ENCODE assay signal across 10 cellular contexts in the genomic region with DNA sequence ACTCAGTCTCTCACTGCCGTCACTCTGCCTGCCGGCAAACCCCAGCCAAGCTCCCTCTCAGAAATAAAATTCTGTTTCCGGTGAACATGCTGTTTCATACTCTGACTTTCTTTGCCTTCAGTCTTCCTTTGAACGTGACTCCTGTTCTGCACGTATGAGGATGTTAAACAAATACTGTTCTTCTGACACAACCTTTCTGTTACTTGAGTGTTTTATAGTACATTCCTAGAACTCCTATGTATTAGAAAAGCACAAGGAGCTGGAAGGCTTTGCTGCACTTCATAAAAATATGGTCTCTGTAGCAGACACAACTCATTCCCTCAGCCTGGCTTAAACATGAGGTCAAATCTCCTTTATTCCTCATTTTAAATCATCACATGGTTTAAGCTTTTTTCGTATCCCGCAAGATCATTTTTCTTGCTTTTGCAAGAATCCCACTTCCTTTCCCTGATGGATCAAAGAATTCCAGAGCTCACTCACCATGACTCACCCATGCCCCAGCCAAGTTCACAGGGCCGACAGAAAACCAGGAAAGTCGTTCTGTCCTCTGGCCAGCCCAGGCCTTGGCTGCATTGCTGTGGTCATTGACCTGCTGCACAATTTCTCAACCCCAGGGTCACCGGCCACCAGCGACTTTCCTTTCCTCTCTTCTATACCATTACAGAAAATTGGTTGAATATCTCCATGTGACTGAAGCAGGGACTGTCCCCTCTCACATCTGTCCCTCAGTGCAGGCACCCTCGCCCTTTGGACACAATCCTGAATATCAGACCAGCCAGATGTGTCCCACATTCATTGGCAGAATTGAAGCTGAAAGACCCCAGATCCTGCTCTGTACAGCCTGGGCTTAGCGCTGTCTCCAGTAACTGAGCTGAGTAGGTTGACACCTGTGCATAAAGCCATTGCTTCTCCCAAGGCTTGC.
DNase-seq lines count a peak whose midpoint lies in the region; ATAC-seq and TF ChIP-seq lines count a peak whose summit lies in the region.
"Had no signal": no experiment of that assay in that cellular context is flagged by ENCODE, and none has a peak within 500 bp of the region (broad histone marks: within the 10 kb centered on the region; RNA-seq: fewer than 3 reads in every experiment).

No MANE protein-coding gene starts in this region.

- H3K27me3 ChIP-seq in body of pancreas (no peaks in the 10 kb centered on the region), hepatocyte (no peaks in the 10 kb centered on the region), skeletal muscle tissue (ENCODE audit: control insufficient read depth in 3 of 3, insufficient read depth in 3 of 3, low read length in 3 of 3) (no peaks in the 10 kb centered on the region), testis (no peaks in the 10 kb centered on the region)

- no peaks in the 10 kb centered on the region for H3K9me3 Mint-ChIP-seq in chondrocyte (ENCODE audit: low read depth)
- no peaks in the 10 kb centered on the region for H3K9me3 Mint-ChIP-seq in activated CD4-positive, alpha-beta T cell treated with anti-CD3 and anti-CD28 coated beads, Interleukin-2, amount 10 ng/mL, durations not matched to agents 24 days and 14 days

- intact Hi-C loops in body of pancreas (cut with DNase I) (no loop called here), testis (cut with DNase I; ENCODE audit: low total_unique reads) (no loop called here)
- intact Hi-C loops in activated CD4-positive, alpha-beta T cell treated with anti-CD3 and anti-CD28 coated beads, Interleukin-2, amount 10 ng/mL, durations not matched to agents 24 days and 14 days (cut with micrococcal nuclease), result no loop called here

- H3K27me3 Mint-ChIP-seq in chondrocyte (ENCODE audit: low read depth), result no peaks in the 10 kb centered on the region
- peaks cover 8% of the 10 kb centered on the region for H3K27me3 Mint-ChIP-seq in activated CD4-positive, alpha-beta T cell treated with anti-CD3 and anti-CD28 coated beads, Interleukin-2, amount 10 ng/mL, durations not matched to agents 24 days and 14 days

- H3K27ac ChIP-seq in body of pancreas (no peak overlapping the region), hepatocyte (peak overlapping the region; percentile 55), skeletal muscle tissue (ENCODE audit: low read depth, low read length) (peak overlapping the region; percentile 25), testis (no peak overlapping the region)
- H3K27ac ChIP-seq: SK-N-MC had no signal

- no peaks in the 10 kb centered on the region for H3K9me3 ChIP-seq in body of pancreas
- H3K9me3 ChIP-seq in hepatocyte (ENCODE audit: low read depth), result no peaks in the 10 kb centered on the region
- H3K9me3 ChIP-seq in skeletal muscle tissue (ENCODE audit: control insufficient read depth in 3 of 3, low read length in 3 of 3), result no peaks in the 10 kb centered on the region
- H3K9me3 ChIP-seq in testis, result no peaks in the 10 kb centered on the region

- H3K36me3 ChIP-seq in body of pancreas (replicated peaks in 1 of 2; ENCODE audit: insufficient read depth in 1 of 2, low read depth in 2 of 2) (no peaks in the 10 kb centered on the region), hepatocyte (replicated peaks; ENCODE audit: insufficient read depth, low read depth) (no peaks in the 10 kb centered on the region), skeletal muscle tissue (ENCODE audit: control insufficient read depth in 3 of 3, insufficient read depth in 3 of 3, low read length in 3 of 3) (no peaks in the 10 kb centered on the region), testis (ENCODE audit: low read depth, missing control alignments) (no peaks in the 10 kb centered on the region)

- no peaks in the 10 kb centered on the region for H4K20me1 ChIP-seq in hepatocyte (ENCODE audit: insufficient read depth, poor library complexity, severe bottlenecking)

- H3K4me3 Mint-ChIP-seq in chondrocyte (ENCODE audit: unreplicated experiment), result no peak overlapping the region
- H3K4me3 Mint-ChIP-seq in activated CD4-positive, alpha-beta T cell treated with anti-CD3 and anti-CD28 coated beads, Interleukin-2, amount 10 ng/mL, durations not matched to agents 24 days and 14 days, result no peak overlapping the region

- no peaks in the 10 kb centered on the region for H3K9me2 ChIP-seq in hepatocyte (replicated peaks; ENCODE audit: insufficient read depth)

- H3K9ac ChIP-seq in skeletal muscle tissue (ENCODE audit: low read depth in 1 of 3, low read length in 3 of 3), result no peak overlapping the region

- TF ChIP-seq CTCF in body of pancreas (IDR thresholded peaks at IDR 0.05) (no peak), hepatocyte (IDR thresholded peaks at IDR 0.05; ENCODE audit: poor library complexity) (no peak), chondrocyte (IDR thresholded peaks at IDR 0.05) (no peak), testis (IDR thresholded peaks at IDR 0.05) (no peak)

- H3K79me2 ChIP-seq in hepatocyte, result no peaks in the 10 kb centered on the region

- no peak overlapping the region for H3K4me3 ChIP-seq in body of pancreas
- H3K4me3 ChIP-seq in hepatocyte, result no peak overlapping the region
- H3K4me3 ChIP-seq in skeletal muscle tissue (ENCODE audit: low read length in 3 of 3), result no peak overlapping the region
- H3K4me3 ChIP-seq in testis, result no peak overlapping the region
- H3K4me3 ChIP-seq: SK-N-MC had no signal

- H2AFZ ChIP-seq in hepatocyte, result no peak overlapping the region

- H3K4me1 Mint-ChIP-seq in chondrocyte (ENCODE audit: low read depth), result peaks cover 25% of the 10 kb centered on the region
- H3K4me1 Mint-ChIP-seq in activated CD4-positive, alpha-beta T cell treated with anti-CD3 and anti-CD28 coated beads, Interleukin-2, amount 10 ng/mL, durations not matched to agents 24 days and 14 days, result no peaks in the 10 kb centered on the region

- peak; percentile 74 for ATAC-seq in body of pancreas

- H3K36me3 Mint-ChIP-seq in chondrocyte (ENCODE audit: low read depth), result no peaks in the 10 kb centered on the region
- H3K36me3 Mint-ChIP-seq in activated CD4-positive, alpha-beta T cell treated with anti-CD3 and anti-CD28 coated beads, Interleukin-2, amount 10 ng/mL, durations not matched to agents 24 days and 14 days (ENCODE audit: low read depth), result no peaks in the 10 kb centered on the region

- H3K27ac Mint-ChIP-seq in chondrocyte (ENCODE audit: unreplicated experiment), result no peak overlapping the region
- no peak overlapping the region for H3K27ac Mint-ChIP-seq in activated CD4-positive, alpha-beta T cell treated with anti-CD3 and anti-CD28 coated beads, Interleukin-2, amount 10 ng/mL, durations not matched to agents 24 days and 14 days

- TF ChIP-seq POLR2A in body of pancreas (IDR thresholded peaks at IDR 0.05) (no peak), testis (IDR thresholded peaks at IDR 0.05) (no peak)

- peak overlapping the region; percentile 3 for H3K4me2 ChIP-seq in hepatocyte

- 68 to 80% methylated on average over 12 to 13 of the region's 13 CpGs for WGBS in body of pancreas, 2 donors
- WGBS in hepatocyte (ENCODE audit: low lambda C conversion rate, missing lambda C conversion rate), result 45% methylated on average over 13 of the region's 13 CpGs
- 74 to 75% methylated on average over 13 of the region's 13 CpGs for WGBS in testis, 2 donors

- DNase-seq in HCEC 1CT (peak; percentile 99), body of pancreas (peak; percentile 32 to 59 (median 43)), hepatocyte (ENCODE audit: low spot score) (peak; percentile 66), chondrocyte (ENCODE audit: low spot score) (no peak), testis (no peak)
- DNase-seq in activated CD4-positive, alpha-beta T cell treated with anti-CD3 and anti-CD28 coated beads, Interleukin-2, amount 10 ng/mL, durations not matched to agents 24 days and 14 days, result no peak
- DNase-seq in activated effector memory CD4-positive, alpha-beta T cell treated with anti-CD3 and anti-CD28 coated beads, Interleukin-2, amount 50 U/mL, for 16 hours, result no peak
- DNase-seq: GF-D8 had no signal

- H3K4me1 ChIP-seq in body of pancreas (peaks cover 17% of the 10 kb centered on the region), hepatocyte (ENCODE audit: insufficient read depth) (peaks cover 26% of the 10 kb centered on the region), skeletal muscle tissue (ENCODE audit: control insufficient read depth in 3 of 3, insufficient read depth in 3 of 3, low read length in 3 of 3) (peaks cover 2 to 14% (median 9%) of the 10 kb centered on the region in 3 donors), testis (no peaks in the 10 kb centered on the region)

Comparison
In these comparisons a context has a peak if more than half of its experiments do, and no peak if none do; other contexts are left out.
1. DNase-seq: peak in HCEC 1CT (single experiment), body of pancreas (4 of 4) and hepatocyte (single experiment); none in chondrocyte (single experiment), activated CD4-positive, alpha-beta T cell treated with anti-CD3 and anti-CD28 coated beads, Interleukin-2, amount 10 ng/mL, durations not matched to agents 24 days and 14 days (single experiment), testis (single experiment) and activated effector memory CD4-positive, alpha-beta T cell treated with anti-CD3 and anti-CD28 coated beads, Interleukin-2, amount 50 U/mL, for 16 hours (single experiment).
2. H3K27ac ChIP-seq: peak in hepatocyte (single experiment) and skeletal muscle tissue (single experiment); none in body of pancreas (0 of 4) and testis (0 of 2).